16 cellular contexts compared by ENCODE assay signal in the genomic region with DNA sequence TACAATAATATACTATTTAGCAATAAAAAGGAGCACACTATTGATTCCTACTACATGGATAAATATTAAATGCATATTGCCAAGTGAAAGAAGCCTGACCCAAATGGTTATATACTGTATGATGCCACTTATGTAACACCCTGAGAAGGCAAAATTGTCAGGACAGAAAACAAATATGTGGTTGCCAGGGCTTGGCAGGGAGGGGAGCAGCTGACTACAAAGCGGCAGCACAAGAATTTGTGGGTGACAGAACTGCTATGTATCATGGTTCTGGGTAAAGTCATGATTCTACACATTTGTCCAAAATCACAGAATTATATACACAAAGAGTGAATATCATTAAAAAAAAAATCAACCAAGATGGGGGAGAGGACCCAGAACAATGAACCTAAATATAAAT. TPM values are rescaled to one million over a fixed set of nuclear protein-coding genes. Genes with fewer than 3 reads are reported as not detected.
A peak's percentile ranks its signal among the peaks of the same experiment; 100 is the strongest.
DNase-seq lines count a peak whose midpoint lies in the region; ATAC-seq and TF ChIP-seq lines count a peak whose summit lies in the region.
"Had no signal": no experiment of that assay in that cellular context is flagged by ENCODE, and none has a peak within 500 bp of the region (broad histone marks: within the 10 kb centered on the region; RNA-seq: fewer than 3 reads in every experiment).

No MANE protein-coding gene starts in this region.

- H3K27me3 ChIP-seq in HL-60 (ENCODE audit: insufficient read depth, poor library complexity, severe bottlenecking): no peaks in the 10 kb centered on the region
- H3K27me3 ChIP-seq: cardiac muscle cell had no signal

- H3K27ac ChIP-seq in HL-60 (replicated peaks): peak overlapping the region; percentile 86
- H3K27ac ChIP-seq: cardiac muscle cell, KMS-11, left ventricle myocardium inferior had no signal

- no peak for TF ChIP-seq CTCF in HL-60 (IDR thresholded peaks at IDR 0.05; ENCODE audit: insufficient read depth, low read length)

- no peak overlapping the region for H3K4me3 ChIP-seq in HL-60 (replicated peaks; ENCODE audit: insufficient read depth, low read length)
- H3K4me3 ChIP-seq: cardiac muscle cell, left ventricle myocardium inferior had no signal

- POLR2A ChIA-PET in activated naive CD8-positive, alpha-beta T cell treated with anti-CD3 and anti-CD28 coated beads, Interleukin-2, amount 10 ng/mL, durations not matched to agents 7 days and 5 days (lab: Charles Lee): no interaction called here

- H3K27ac Mint-ChIP-seq in T-helper 1 cell treated with Interleukin-12 subunit alpha and Interleukin-12 subunit beta and Interleukin-4 antibody, amounts not matched to agents 30 μg/mL and 1 μg/mL, for 36 hours: peak overlapping the region; percentile 23
- peak overlapping the region; percentile 26 for H3K27ac Mint-ChIP-seq in activated naive CD8-positive, alpha-beta T cell treated with anti-CD3 and anti-CD28 coated beads, Interleukin-2, amount 10 ng/mL, durations not matched to agents 7 days and 5 days
- peak overlapping the region; percentile 15 to 74 for H3K27ac Mint-ChIP-seq in natural killer cell treated with Interleukin-12 subunit alpha and Interleukin-12 subunit beta and Interleukin-15 and Interleukin-18, amount 100 ng/mL, for 72 hours

- ATAC-seq in activated naive CD8-positive, alpha-beta T cell treated with anti-CD3 and anti-CD28 coated beads, Interleukin-2, amount 10 ng/mL, durations not matched to agents 7 days and 5 days (ENCODE audit: low read depth): no peak
- ATAC-seq in natural killer cell treated with Interleukin-12 subunit alpha and Interleukin-12 subunit beta and Interleukin-15 and Interleukin-18, amount 100 ng/mL, for 72 hours: no peak
- ATAC-seq in HG02642 (IDR thresholded peaks at IDR 0.05; ENCODE audit: poor library complexity, unreplicated experiment): no peak

- DNase-seq in T-helper 1 cell (no peak), HL-60 (ENCODE audit: low read depth in 1 of 2, low spot score in 1 of 2) (no peak), hypothalamus (lab: John Stamatoyannopoulos, UW) (no peak), NCI-H2227 treated with DMSO at 0.1 percent for 48 hours (lab: John Stamatoyannopoulos, UW) (no peak)
- DNase-seq in activated naive CD8-positive, alpha-beta T cell treated with anti-CD3 and anti-CD28 coated beads, Interleukin-2, amount 10 ng/mL, durations not matched to agents 7 days and 5 days: no peak
- DNase-seq in natural killer cell treated with Interleukin-12 subunit alpha and Interleukin-12 subunit beta and Interleukin-15 and Interleukin-18, amount 100 ng/mL, for 72 hours (ENCODE audit: low spot score): no peak
- DNase-seq: 8988T, left ventricle myocardium inferior, NCI-H146, SHP77, T1000 had no signal

- H3K4me1 Mint-ChIP-seq in T-helper 1 cell treated with Interleukin-12 subunit alpha and Interleukin-12 subunit beta and Interleukin-4 antibody, amounts not matched to agents 30 μg/mL and 1 μg/mL, for 36 hours (ENCODE audit: low read depth): peaks cover 84% of the 10 kb centered on the region
- H3K4me1 Mint-ChIP-seq in activated naive CD8-positive, alpha-beta T cell treated with anti-CD3 and anti-CD28 coated beads, Interleukin-2, amount 10 ng/mL, durations not matched to agents 7 days and 5 days: peaks cover 77% of the 10 kb centered on the region
- peaks cover 55 to 81% of the 10 kb centered on the region in 2 donors for H3K4me1 Mint-ChIP-seq in natural killer cell treated with Interleukin-12 subunit alpha and Interleukin-12 subunit beta and Interleukin-15 and Interleukin-18, amount 100 ng/mL, for 72 hours (ENCODE audit: low read depth in 2 of 2)

- peak overlapping the region; percentile 4 for H3K4me3 Mint-ChIP-seq in T-helper 1 cell treated with Interleukin-12 subunit alpha and Interleukin-12 subunit beta and Interleukin-4 antibody, amounts not matched to agents 30 μg/mL and 1 μg/mL, for 36 hours
- H3K4me3 Mint-ChIP-seq in activated naive CD8-positive, alpha-beta T cell treated with anti-CD3 and anti-CD28 coated beads, Interleukin-2, amount 10 ng/mL, durations not matched to agents 7 days and 5 days: peak overlapping the region; percentile 4
- H3K4me3 Mint-ChIP-seq in natural killer cell treated with Interleukin-12 subunit alpha and Interleukin-12 subunit beta and Interleukin-15 and Interleukin-18, amount 100 ng/mL, for 72 hours: peak overlapping the region; percentile 66

- H3K9me3 Mint-ChIP-seq in T-helper 1 cell treated with Interleukin-12 subunit alpha and Interleukin-12 subunit beta and Interleukin-4 antibody, amounts not matched to agents 30 μg/mL and 1 μg/mL, for 36 hours: no peaks in the 10 kb centered on the region
- H3K9me3 Mint-ChIP-seq in activated naive CD8-positive, alpha-beta T cell treated with anti-CD3 and anti-CD28 coated beads, Interleukin-2, amount 10 ng/mL, durations not matched to agents 7 days and 5 days: no peaks in the 10 kb centered on the region
- no peaks in the 10 kb centered on the region for H3K9me3 Mint-ChIP-seq in natural killer cell treated with Interleukin-12 subunit alpha and Interleukin-12 subunit beta and Interleukin-15 and Interleukin-18, amount 100 ng/mL, for 72 hours

- H3K36me3 Mint-ChIP-seq in T-helper 1 cell treated with Interleukin-12 subunit alpha and Interleukin-12 subunit beta and Interleukin-4 antibody, amounts not matched to agents 30 μg/mL and 1 μg/mL, for 36 hours (ENCODE audit: low read depth): peaks cover 36% of the 10 kb centered on the region
- peaks cover 31% of the 10 kb centered on the region for H3K36me3 Mint-ChIP-seq in activated naive CD8-positive, alpha-beta T cell treated with anti-CD3 and anti-CD28 coated beads, Interleukin-2, amount 10 ng/mL, durations not matched to agents 7 days and 5 days
- H3K36me3 Mint-ChIP-seq in natural killer cell treated with Interleukin-12 subunit alpha and Interleukin-12 subunit beta and Interleukin-15 and Interleukin-18, amount 100 ng/mL, for 72 hours: peaks cover 6% of the 10 kb centered on the region

- H3K27me3 Mint-ChIP-seq in T-helper 1 cell treated with Interleukin-12 subunit alpha and Interleukin-12 subunit beta and Interleukin-4 antibody, amounts not matched to agents 30 μg/mL and 1 μg/mL, for 36 hours (ENCODE audit: low read depth): no peaks in the 10 kb centered on the region
- H3K27me3 Mint-ChIP-seq in activated naive CD8-positive, alpha-beta T cell treated with anti-CD3 and anti-CD28 coated beads, Interleukin-2, amount 10 ng/mL, durations not matched to agents 7 days and 5 days: no peaks in the 10 kb centered on the region
- H3K27me3 Mint-ChIP-seq in natural killer cell treated with Interleukin-12 subunit alpha and Interleukin-12 subunit beta and Interleukin-15 and Interleukin-18, amount 100 ng/mL, for 72 hours: no peaks in the 10 kb centered on the region

RNA-seq across cellular contexts. Expression of gene TBC1D2B, which starts 22.5 kb away (rescaled TPM):
- total RNA-seq in activated naive CD8-positive, alpha-beta T cell treated with anti-CD3 and anti-CD28 coated beads, Interleukin-2, amount 10 ng/mL, durations not matched to agents 7 days and 5 days: 100 to 1,000 TPM; 123 to 125 TPM
- total RNA-seq in natural killer cell treated with Interleukin-12 subunit alpha and Interleukin-12 subunit beta and Interleukin-15 and Interleukin-18, amount 100 ng/mL, for 72 hours: 10 to 100 TPM; 54.1 to 97.0 TPM

RNA-seq across cellular contexts. Expression of gene SH2D7, which starts 37.4 kb away (rescaled TPM):
- under 1 TPM in 1 of 2 experiments, not detected in 1; 0.11 TPM for total RNA-seq in activated naive CD8-positive, alpha-beta T cell treated with anti-CD3 and anti-CD28 coated beads, Interleukin-2, amount 10 ng/mL, durations not matched to agents 7 days and 5 days
- not detected for total RNA-seq in natural killer cell treated with Interleukin-12 subunit alpha and Interleukin-12 subunit beta and Interleukin-15 and Interleukin-18, amount 100 ng/mL, for 72 hours
- total RNA-seq: cardiac muscle cell, left ventricle myocardium inferior, temporal lobe had no signal

Comparison
In these comparisons a context has a peak if more than half of its experiments do, and no peak if none do; other contexts are left out.
1. H3K4me3 Mint-ChIP-seq: peak in every context shown above with its lines; median percentile 66 in natural killer cell treated with Interleukin-12 subunit alpha and Interleukin-12 subunit beta and Interleukin-15 and Interleukin-18, amount 100 ng/mL, for 72 hours; 4 in T-helper 1 cell treated with Interleukin-12 subunit alpha and Interleukin-12 subunit beta and Interleukin-4 antibody, amounts not matched to agents 30 μg/mL and 1 μg/mL, for 36 hours; 4 in activated naive CD8-positive, alpha-beta T cell treated with anti-CD3 and anti-CD28 coated beads, Interleukin-2, amount 10 ng/mL, durations not matched to agents 7 days and 5 days.